In genomic region chr10:95321554-95322301, GRCh38 we compare ENCODE assay signal across 25 cellular contexts. TPM values are rescaled to one million over a fixed set of nuclear protein-coding genes. Genes with fewer than 3 reads are reported as not detected.
DNase-seq lines count a peak whose midpoint lies in the region; ATAC-seq, FAIRE-seq and TF ChIP-seq lines count a peak whose summit lies in the region.
"Had no signal": no experiment of that assay in that cellular context is flagged by ENCODE, and none has a peak within 500 bp of the region (broad histone marks: within the 10 kb centered on the region; RNA-seq: fewer than 3 reads in every experiment).

No MANE protein-coding gene starts in this region.

- no peak overlapping the region for H2AFZ ChIP-seq in IMR-90 (replicated peaks; ENCODE audit: low read length, poor library complexity)

- no peak overlapping the region; the same call in 1 of the 2 replicates for H2AK5ac ChIP-seq in IMR-90 (ENCODE audit: low read depth, low read length)

- intact Hi-C loops in IMR-90 (cut with micrococcal nuclease) (no loop called here), pancreas (cut with DNase I) (no loop called here)

- no peak overlapping the region for H3K4ac ChIP-seq in IMR-90 (ENCODE audit: low read depth, low read length)

- no peak overlapping the region for H2BK20ac ChIP-seq in IMR-90 (ENCODE audit: low read depth, low read length)

- in situ Hi-C loops in IMR-90 (cut with MboI; ENCODE audit: low sequenced_read_pairs) = no loop called here

- no peak overlapping the region for H3K27ac ChIP-seq in IMR-90 (ENCODE audit: insufficient read depth, low read length)
- H3K27ac ChIP-seq in pancreas = no peak overlapping the region
- H3K27ac ChIP-seq: A549; BLaER1 treated with 17β-estradiol and CSF1 and Interleukin-3, amounts not matched to agents 10 nM and 100 nM had no signal

- peak; percentile 51 for DNase-seq in EL
- no peak for DNase-seq in IMR-90
- peak; percentile 71 for DNase-seq in fibroblast of villous mesenchyme (ENCODE audit: low read depth)
- no peak for DNase-seq in pancreas
- no peak for DNase-seq in RCC 7860 (ENCODE audit: low spot score)
- no peak for DNase-seq in foreskin fibroblast
- no peak for DNase-seq in effector CD4-positive, alpha-beta T cell
- DNase-seq: AML-193; CD4-positive, alpha-beta T cell; COR-L47; DMS53; NCI-H1092; NCI-H1436; NCI-H187; NCI-H524; NCI-H748 treated with DMSO at 0.1 percent for 48 hours; PC-3; RPMI8226; SHP77; T-cell had no signal

- H3K56ac ChIP-seq in IMR-90 (ENCODE audit: extremely low read depth, insufficient read depth, low read length) = no peak overlapping the region

- H3K4me3 ChIP-seq in IMR-90 (ENCODE audit: insufficient read depth, low read depth, low read length) (no peak overlapping the region), fibroblast of villous mesenchyme (ENCODE audit: low read depth, low read length) (no peak overlapping the region), pancreas (no peak overlapping the region), foreskin fibroblast (ENCODE audit: low read depth in 1 of 2, low read length in 2 of 2) (no peak overlapping the region)
- H3K4me3 ChIP-seq: A549; BLaER1 treated with 17β-estradiol and CSF1 and Interleukin-3, amounts not matched to agents 10 nM and 100 nM had no signal

- no peak for TF ChIP-seq POLR2A in IMR-90 (IDR thresholded peaks at IDR 0.05; ENCODE audit: low read depth, low read length)

- no peak overlapping the region for H2BK5ac ChIP-seq in IMR-90 (ENCODE audit: low read depth, low read length, poor library complexity, severe bottlenecking)

- H3K36me3 ChIP-seq in IMR-90 (ENCODE audit: control insufficient read depth, insufficient read depth, low read length) = no peaks in the 10 kb centered on the region
- no peaks in the 10 kb centered on the region for H3K36me3 ChIP-seq in pancreas

- H3K27me3 ChIP-seq in IMR-90 (ENCODE audit: control insufficient read depth, insufficient read depth, low read length) (no peaks in the 10 kb centered on the region), pancreas (no peaks in the 10 kb centered on the region)
- H3K27me3 ChIP-seq: BLaER1 treated with 17β-estradiol and CSF1 and Interleukin-3, amounts not matched to agents 10 nM and 100 nM had no signal

- H3K18ac ChIP-seq in IMR-90 (ENCODE audit: low read depth, low read length) = no peak overlapping the region

- H2BK120ac ChIP-seq in IMR-90 (ENCODE audit: low read depth, low read length) = peak overlapping the region; percentile 31; the same call in 1 of the 2 replicates

- WGBS in IMR-90 (ENCODE audit: extremely low coverage in 2 of 2, insufficient read length in 1 of 2), 2 experiments = 94% methylated on average over 2 of the region's 10 CpGs; no CpG with 5 or more reads in 1 of the 2 experiments
- WGBS in pancreas, 2 donors = 77 to 78% methylated on average over 10 of the region's 10 CpGs

- H3K79me1 ChIP-seq in IMR-90 (ENCODE audit: low read depth in 1 of 2, low read length in 2 of 2) = no peaks in the 10 kb centered on the region

- H3K14ac ChIP-seq in IMR-90 (replicated peaks; ENCODE audit: low read depth, low read length) = no peak overlapping the region

- no peak overlapping the region for H2BK15ac ChIP-seq in IMR-90 (ENCODE audit: low read depth, low read length)

- no peak overlapping the region for H3K23ac ChIP-seq in IMR-90 (ENCODE audit: low read depth, low read length)

- dilution Hi-C loops in IMR-90 (cut with HindIII; ENCODE audit: low sequenced_read_pairs, unreplicated experiment) = no loop called here

- no peak overlapping the region for H3K9ac ChIP-seq in IMR-90 (ENCODE audit: low read depth, low read length)
- H3K9ac ChIP-seq: BLaER1 treated with 17β-estradiol and CSF1 and Interleukin-3, amounts not matched to agents 10 nM and 100 nM had no signal

- 0 out of 2 replicates have a peak overlapping the region, but pooled peaks have one; percentile 12 for H4K91ac ChIP-seq in IMR-90 (ENCODE audit: insufficient read depth, low read depth, low read length)

- no TSS peak for BruUV-seq in IMR-90 (replicated peaks; lab: Mats Ljungman, UMichigan)

- no peak for FAIRE-seq in pancreas (lab: Jason Lieb, UNC)
- FAIRE-seq in RCC 7860 (lab: Jason Lieb, UNC) = no peak
- FAIRE-seq: A549, GM19239, H54 had no signal

- no peaks in the 10 kb centered on the region for H4K20me1 ChIP-seq in IMR-90 (ENCODE audit: insufficient read depth, low read length)

- no peak overlapping the region for H4K5ac ChIP-seq in IMR-90 (ENCODE audit: low read depth, low read length)

- TF ChIP-seq CTCF in IMR-90 (conservative IDR thresholded peaks at IDR 0.05; ENCODE audit: low read depth, low read length) = no peak
- TF ChIP-seq CTCF in fibroblast of villous mesenchyme (IDR thresholded peaks at IDR 0.05; ENCODE audit: insufficient read depth, low read depth, low read length) = no peak
- TF ChIP-seq CTCF in pancreas (IDR thresholded peaks at IDR 0.05) = no peak
- no peak for TF ChIP-seq CTCF in foreskin fibroblast (IDR thresholded peaks at IDR 0.05; ENCODE audit: low read depth, low read length)

- POLR2A ChIA-PET in IMR-90 (lab: Charles Lee; ENCODE audit: unreplicated experiment) = no interaction called here

- H3K9me3 ChIP-seq in IMR-90 (ENCODE audit: control insufficient read depth, insufficient read depth, low read length) (no peaks in the 10 kb centered on the region), pancreas (no peaks in the 10 kb centered on the region)
- H3K9me3 ChIP-seq: A549; BLaER1 treated with 17β-estradiol and CSF1 and Interleukin-3, amounts not matched to agents 10 nM and 100 nM had no signal

- CTCF ChIA-PET in IMR-90 (lab: Yijun Ruan, JAX) = no interaction called here

- no peak overlapping the region for H4K8ac ChIP-seq in IMR-90 (ENCODE audit: low read depth in 2 of 2, low read length in 2 of 2)

- ATAC-seq in IMR-90 (ENCODE audit: low read depth) = no peak
- ATAC-seq in pancreas = peak in 3 of 4 donors; percentile 44 to 67 (median 67)
- no peak for ATAC-seq in HG03135 (IDR thresholded peaks at IDR 0.05; ENCODE audit: unreplicated experiment)
- ATAC-seq: A549, PC-3, T-cell had no signal

- H3K9me1 ChIP-seq in IMR-90 (ENCODE audit: insufficient read depth, low read length) = peaks cover 12% of the 10 kb centered on the region; the same call in 1 of the 2 replicates

- H2AK9ac ChIP-seq in IMR-90 (replicated peaks; ENCODE audit: low read depth, low read length, poor library complexity) = no peak overlapping the region

- H3K4me1 ChIP-seq in IMR-90 (ENCODE audit: control insufficient read depth, insufficient read depth, low read length) = peaks cover 22% of the 10 kb centered on the region
- H3K4me1 ChIP-seq in pancreas = no peaks in the 10 kb centered on the region
- H3K4me1 ChIP-seq: A549 had no signal

- no peak overlapping the region for H3K4me2 ChIP-seq in IMR-90 (ENCODE audit: low read depth, low read length)
- H3K4me2 ChIP-seq: A549; BLaER1 treated with 17β-estradiol and CSF1 and Interleukin-3, amounts not matched to agents 10 nM and 100 nM had no signal

- TF ChIP-seq RAD21 in IMR-90 (IDR thresholded peaks at IDR 0.05; ENCODE audit: low read length) = no peak

TF ChIP-seq in IMR-90, 13 proteins besides CTCF, POLR2A, EP300 and RAD21:
- TF ChIP-seq BHLHE40 (IDR thresholded peaks at IDR 0.05; ENCODE audit: low read depth, low read length) (no peak), ELK1 (IDR thresholded peaks at IDR 0.05; ENCODE audit: borderline replicate concordance, low read depth, low read length) (no peak), RCOR1 (IDR thresholded peaks at IDR 0.05; ENCODE audit: insufficient replicate concordance, low read length) (no peak), NFE2L2 (IDR thresholded peaks at IDR 0.05; ENCODE audit: low read depth, low read length) (no peak), CHD1 (IDR thresholded peaks at IDR 0.05; ENCODE audit: low read depth, low read length) (no peak), MAZ (IDR thresholded peaks at IDR 0.05; ENCODE audit: borderline replicate concordance, low read depth, low read length) (no peak), SMC3 (IDR thresholded peaks at IDR 0.05; ENCODE audit: low read depth, low read length) (no peak), USF2 (IDR thresholded peaks at IDR 0.05; ENCODE audit: low read depth, low read length) (no peak), MXI1 (IDR thresholded peaks at IDR 0.05; ENCODE audit: borderline replicate concordance, low read depth, low read length) (no peak), FOS (IDR thresholded peaks at IDR 0.05; ENCODE audit: low read depth, low read length) (no peak), CEBPB (IDR thresholded peaks at IDR 0.05; ENCODE audit: low read depth, low read length) (no peak), RFX5 (IDR thresholded peaks at IDR 0.05; ENCODE audit: low read depth, low read length) (no peak), MAFK (IDR thresholded peaks at IDR 0.05; ENCODE audit: low read depth, low read length) (no peak)

RNA-seq across cellular contexts. Expression of gene PDLIM1, which starts 30.9 kb away (rescaled TPM):
- total RNA-seq in IMR-90 (2012; rRNA removed) (27.5 and 30.1 TPM in 2 replicates), fibroblast of villous mesenchyme (65.7 and 75.6 TPM in 2 replicates), pancreas (100 to 1,000 TPM in 1 of 6 donors, 10 to 100 TPM in 5; 44.1 to 120 (median 53.1) TPM)
- polyA plus RNA-seq in IMR-90 (2012; rRNA removed) (179 and 187 TPM in 2 replicates), pancreas (10 to 100 TPM; 54.5 to 98.4 TPM)
- polyA plus RNA-seq in IMR-90 (2012; cell fraction: cytosol; rRNA removed) = 120 and 255 TPM in 2 replicates
- polyA plus RNA-seq in IMR-90 (2012; cell fraction: nucleus; rRNA removed; ENCODE audit: low replicate concordance) = 44.1 and 131 TPM in 2 replicates

Comparison
In these comparisons a context has a peak if more than half of its experiments do, and no peak if none do; other contexts are left out.
1. DNase-seq: peak in EL (single experiment) and fibroblast of villous mesenchyme (single experiment); none in IMR-90 (single experiment), pancreas (0 of 6), RCC 7860 (single experiment), foreskin fibroblast (0 of 2) and effector CD4-positive, alpha-beta T cell (single experiment).
2. ATAC-seq: peak in pancreas (3 of 4); none in IMR-90 (single experiment) and HG03135 (single experiment).